In genomic region chr4:83010111-83010521, GRCh38 we compare ENCODE assay signal across 8 cellular contexts. TPM values are rescaled to one million over a fixed set of nuclear protein-coding genes. Genes with fewer than 3 reads are reported as not detected.
DNase-seq lines count a peak whose midpoint lies in the region; ATAC-seq and TF ChIP-seq lines count a peak whose summit lies in the region.

No MANE protein-coding gene starts in this region.

- under 1% methylated on average over 10 of the region's 14 CpGs for WGBS in smooth muscle cell (ENCODE audit: low lambda C conversion rate)

- DNase-seq in Calu3: no peak
- DNase-seq in KG1 (lab: John Stamatoyannopoulos, UW): peak; percentile 29
- no peak for DNase-seq in activated naive CD8-positive, alpha-beta T cell treated with anti-CD3 and anti-CD28 coated beads, Interleukin-2, amount 50 U/mL, for 24 hours
- no peak for DNase-seq in smooth muscle cell (lab: John Stamatoyannopoulos, UW; ENCODE audit: unreplicated experiment)
- no peak for DNase-seq in SK-N-DZ (ENCODE audit: low spot score)
- DNase-seq in kidney glomerular epithelial cell (lab: John Stamatoyannopoulos, UW): no peak

- no peaks in the 10 kb centered on the region for H3K36me3 ChIP-seq in smooth muscle cell (ENCODE audit: low read depth)

- TF ChIP-seq CTCF in Calu3 (IDR thresholded peaks at IDR 0.05; ENCODE audit: unreplicated experiment) (no peak), smooth muscle cell (IDR thresholded peaks at IDR 0.05; ENCODE audit: borderline replicate concordance, insufficient read depth, poor library complexity, severe bottlenecking) (no peak)

- BruUV-seq in Calu3 (replicated peaks; lab: Mats Ljungman, UMichigan): no TSS peak

- H3K27ac Mint-ChIP-seq in Calu3 (ENCODE audit: unreplicated experiment): peak overlapping the region; percentile 87
- peak overlapping the region; percentile 89 for H3K27ac Mint-ChIP-seq in activated naive CD8-positive, alpha-beta T cell treated with anti-CD3 and anti-CD28 coated beads, Interleukin-2, amount 50 U/mL, for 24 hours

- H3K4me3 ChIP-seq in iPS-11a (ENCODE audit: low read depth, low read length) (peak overlapping the region; percentile 64), smooth muscle cell (peak overlapping the region; percentile 98)

- H3K4me1 Mint-ChIP-seq in Calu3 (ENCODE audit: low read depth, unreplicated experiment): peaks cover 18% of the 10 kb centered on the region
- peaks cover 55% of the 10 kb centered on the region for H3K4me1 Mint-ChIP-seq in activated naive CD8-positive, alpha-beta T cell treated with anti-CD3 and anti-CD28 coated beads, Interleukin-2, amount 50 U/mL, for 24 hours

- peak overlapping the region; percentile 93 for H3K4me3 Mint-ChIP-seq in Calu3 (ENCODE audit: low read depth, unreplicated experiment)
- peak overlapping the region; percentile 99 for H3K4me3 Mint-ChIP-seq in activated naive CD8-positive, alpha-beta T cell treated with anti-CD3 and anti-CD28 coated beads, Interleukin-2, amount 50 U/mL, for 24 hours

- H3K4me2 ChIP-seq in smooth muscle cell: peak overlapping the region; percentile 99

- no peaks in the 10 kb centered on the region for H3K27me3 Mint-ChIP-seq in Calu3 (ENCODE audit: unreplicated experiment)
- H3K27me3 Mint-ChIP-seq in activated naive CD8-positive, alpha-beta T cell treated with anti-CD3 and anti-CD28 coated beads, Interleukin-2, amount 50 U/mL, for 24 hours: no peaks in the 10 kb centered on the region

- H3K9me3 ChIP-seq in smooth muscle cell (replicated peaks; ENCODE audit: low read depth): no peaks in the 10 kb centered on the region

- H3K4me1 ChIP-seq in smooth muscle cell (ENCODE audit: low read depth): peaks cover 26% of the 10 kb centered on the region

- no peaks in the 10 kb centered on the region for H3K27me3 ChIP-seq in smooth muscle cell (ENCODE audit: low read depth)

- peak overlapping the region; percentile 98 for H3K27ac ChIP-seq in smooth muscle cell (ENCODE audit: low read depth)

- H3F3A ChIP-seq in smooth muscle cell (ENCODE audit: low read depth): peaks cover 11% of the 10 kb centered on the region

- no peak for ATAC-seq in activated naive CD8-positive, alpha-beta T cell treated with anti-CD3 and anti-CD28 coated beads, Interleukin-2, amount 50 U/mL, for 24 hours
- ATAC-seq in HG03196 (IDR thresholded peaks at IDR 0.05; ENCODE audit: unreplicated experiment): no peak

- CTCF ChIA-PET in Calu3 (lab: Charles Lee): interaction anchor here (0.7 kb wide), 1 partner anchor 110 kb away, joined by 3 read pairs; the partner anchor contains the start of gene THAP9

- intact Hi-C loops in Calu3 (cut with micrococcal nuclease; ENCODE audit: unreplicated experiment): loop anchor here (5.0 kb wide), 1 partner anchor 108 kb away; the partner anchor contains the start of gene THAP9

- H3K36me3 Mint-ChIP-seq in Calu3 (ENCODE audit: insufficient read depth, unreplicated experiment): peaks cover 40% of the 10 kb centered on the region
- H3K36me3 Mint-ChIP-seq in activated naive CD8-positive, alpha-beta T cell treated with anti-CD3 and anti-CD28 coated beads, Interleukin-2, amount 50 U/mL, for 24 hours (ENCODE audit: low read depth): peaks cover 3% of the 10 kb centered on the region

- H3K9me3 Mint-ChIP-seq in Calu3 (ENCODE audit: low read depth, unreplicated experiment): no peaks in the 10 kb centered on the region
- H3K9me3 Mint-ChIP-seq in activated naive CD8-positive, alpha-beta T cell treated with anti-CD3 and anti-CD28 coated beads, Interleukin-2, amount 50 U/mL, for 24 hours: no peaks in the 10 kb centered on the region

- peak overlapping the region; percentile 99 for H2AFZ ChIP-seq in smooth muscle cell (ENCODE audit: low read depth)

- peaks cover 7% of the 10 kb centered on the region for H4K20me1 ChIP-seq in smooth muscle cell (ENCODE audit: low read depth)

- H3K79me2 ChIP-seq in smooth muscle cell (ENCODE audit: low read depth): peaks cover 48% of the 10 kb centered on the region

- peak overlapping the region; percentile 98 for H3K9ac ChIP-seq in smooth muscle cell (ENCODE audit: low read depth)

RNA-seq across cellular contexts. Expression of gene LIN54, which starts 0.5 kb away (rescaled TPM):
- total RNA-seq in Calu3 (2022) (16.3 and 16.4 TPM in 2 replicates), smooth muscle cell (24.1 and 25.1 TPM in 2 replicates)
- polyA plus RNA-seq in smooth muscle cell: 3.9 and 5.0 TPM in 2 replicates
- 10.8 and 14.5 TPM in 2 replicates for polyA plus RNA-seq in SK-N-DZ (2014; cell fraction: cytosol; rRNA removed)
- 5.5 and 6.7 TPM in 2 replicates for polyA plus RNA-seq in SK-N-DZ (2014; cell fraction: nucleus; rRNA removed)

RNA-seq across cellular contexts. Expression of gene COPS4, which starts 24.9 kb away (rescaled TPM):
- total RNA-seq in Calu3 (2022) (21.0 and 21.7 TPM in 2 replicates), smooth muscle cell (55.5 and 69.8 TPM in 2 replicates)
- 41.2 and 53.4 TPM in 2 replicates for polyA plus RNA-seq in smooth muscle cell
- polyA plus RNA-seq in SK-N-DZ (2014; cell fraction: cytosol; rRNA removed): 71.9 and 72.8 TPM in 2 replicates
- polyA plus RNA-seq in SK-N-DZ (2014; cell fraction: nucleus; rRNA removed): 24.6 and 34.9 TPM in 2 replicates
